9 cellular contexts compared by ENCODE assay signal in the genomic region with DNA sequence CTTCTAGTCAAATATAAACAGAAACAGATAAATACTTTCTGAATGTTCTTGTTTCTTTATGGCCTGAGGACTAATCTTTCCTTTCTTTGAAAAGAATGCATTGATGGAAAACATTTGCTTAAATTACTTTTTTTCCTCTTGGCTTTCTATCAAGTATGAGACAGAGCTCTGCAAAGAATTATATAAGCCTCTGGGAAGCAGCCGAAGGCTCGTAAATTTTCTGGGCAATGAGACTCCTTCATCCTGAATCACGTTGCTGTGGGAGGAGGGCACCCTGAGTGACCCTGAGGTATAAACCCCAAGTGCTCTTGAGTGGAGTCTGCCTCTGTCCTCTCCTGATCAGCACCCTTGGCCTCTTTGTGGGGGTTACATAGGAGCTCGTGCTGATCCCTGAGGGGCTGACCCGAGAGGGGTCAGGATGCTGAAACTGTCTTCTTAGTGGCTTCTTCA. TPM values are rescaled to one million over a fixed set of nuclear protein-coding genes. Genes with fewer than 3 reads are reported as not detected.
DNase-seq lines count a peak whose midpoint lies in the region; TF ChIP-seq lines count a peak whose summit lies in the region.
"Not testable (repeated sequence)": the region's sequence is repeated elsewhere in the genome, so short reads cannot be mapped to it uniquely, and the experiment has no call there.
"Had no signal": no experiment of that assay in that cellular context is flagged by ENCODE, and none has a peak within 500 bp of the region (broad histone marks: within the 10 kb centered on the region; RNA-seq: fewer than 3 reads in every experiment).

No MANE protein-coding gene starts in this region.

- H3K27ac Mint-ChIP-seq in nephron progenitor cell: peak overlapping the region; percentile 68

- not testable (repeated sequence) for H3K9ac ChIP-seq in subcutaneous abdominal adipose tissue (ENCODE audit: low read length in 5 of 5)

- peaks cover 19% of the 10 kb centered on the region for H3K36me3 Mint-ChIP-seq in nephron progenitor cell (ENCODE audit: low read depth)

- H3K4me3 ChIP-seq in MG63; left ventricle myocardium inferior; subcutaneous abdominal adipose tissue (ENCODE audit: low read depth in 1 of 5, low read length in 5 of 5): not testable (repeated sequence)

- not testable (repeated sequence) for H3K27me3 ChIP-seq in MG63; left ventricle myocardium inferior (ENCODE audit: low read depth); subcutaneous abdominal adipose tissue (ENCODE audit: control insufficient read depth in 5 of 5, insufficient read depth in 4 of 5, low read length in 5 of 5)

- intact Hi-C loops in left ventricle myocardium inferior (cut with micrococcal nuclease): not testable (repeated sequence)

- not testable (repeated sequence) for H3K4me1 ChIP-seq in left ventricle myocardium inferior; subcutaneous abdominal adipose tissue (ENCODE audit: control insufficient read depth in 5 of 5, insufficient read depth in 5 of 5, low read length in 5 of 5)

- not testable (repeated sequence) for TF ChIP-seq CTCF in left ventricle myocardium inferior (IDR thresholded peaks at IDR 0.05; ENCODE audit: borderline replicate concordance); nephron progenitor cell (IDR thresholded peaks at IDR 0.05)

- peaks cover 37% of the 10 kb centered on the region for H3K4me1 Mint-ChIP-seq in nephron progenitor cell

- H3K36me3 ChIP-seq in MG63: not testable (repeated sequence)
- H3K36me3 ChIP-seq in left ventricle myocardium inferior (peaks cover 21% of the 10 kb centered on the region), subcutaneous abdominal adipose tissue (ENCODE audit: control insufficient read depth in 5 of 5, insufficient read depth in 5 of 5, low read length in 5 of 5) (peaks cover 0 to 18% (median 10%) of the 10 kb centered on the region in 5 donors)

- H3K4me3 Mint-ChIP-seq in nephron progenitor cell: not testable (repeated sequence)

- H3K9me3 Mint-ChIP-seq in nephron progenitor cell: not testable (repeated sequence)

- not testable (repeated sequence) for H3K27me3 Mint-ChIP-seq in nephron progenitor cell (ENCODE audit: low read depth, poor library complexity)

- H3K27ac ChIP-seq in left ventricle myocardium inferior (replicated peaks): peak overlapping the region; percentile 40
- H3K27ac ChIP-seq in subcutaneous abdominal adipose tissue (ENCODE audit: low read depth, low read length): peak overlapping the region; percentile 44

- not testable (repeated sequence) for H3K9me3 ChIP-seq in MG63; left ventricle myocardium inferior (replicated peaks); subcutaneous abdominal adipose tissue (ENCODE audit: control insufficient read depth in 5 of 5, low read length in 5 of 5)

- DNase-seq in AG08395 (ENCODE audit: low spot score) (peak; percentile 33), GM03348 (ENCODE audit: low spot score) (peak; percentile 37), MG63 (peak; percentile 46), astrocyte of the hippocampus (ENCODE audit: low read depth, low spot score) (peak; percentile 7), fibroblast of gingiva (ENCODE audit: low read depth) (peak; percentile 63), nephron progenitor cell (peak; percentile 9)
- DNase-seq in left ventricle myocardium inferior: not testable (repeated sequence)

RNA-seq across cellular contexts. Expression of a gene that starts 33.9 kb away (rescaled TPM):
- 170 TPM in 2 replicates for total RNA-seq in MG63 (2014; rRNA removed; shearing (Covaris generic); ENCODE audit: low replicate concordance)
- total RNA-seq in left ventricle myocardium inferior: 112 TPM
- total RNA-seq: CD8-positive, alpha-beta T cell had no signal
